ENCODE assay signal across 8 cellular contexts in genomic region chr19:33430674-33431277, GRCh38. TPM values are rescaled to one million over a fixed set of nuclear protein-coding genes. Genes with fewer than 3 reads are reported as not detected.
DNase-seq lines count a peak whose midpoint lies in the region; FAIRE-seq and TF ChIP-seq lines count a peak whose summit lies in the region.

No MANE protein-coding gene starts in this region.

- peaks cover 3% of the 10 kb centered on the region for H3K27me3 Mint-ChIP-seq in astrocyte (ENCODE audit: low read depth, unreplicated experiment)

- H3K36me3 Mint-ChIP-seq in astrocyte (ENCODE audit: low read depth, unreplicated experiment), result no peaks in the 10 kb centered on the region

- H3K9me3 Mint-ChIP-seq in astrocyte (ENCODE audit: unreplicated experiment), result no peaks in the 10 kb centered on the region

- DNase-seq in A172 (ENCODE audit: low spot score), result peak; percentile 64
- DNase-seq in GM13977 (ENCODE audit: low spot score), result peak; percentile 81
- DNase-seq in NCI-H1694 treated with DMSO at 0.1 percent for 48 hours (lab: John Stamatoyannopoulos, UW), result peak; percentile 83
- peak; percentile 34 for DNase-seq in T-helper 22 cell (ENCODE audit: low read depth)
- peak; percentile 40 for DNase-seq in astrocyte (ENCODE audit: low read depth)
- peak; percentile 48 to 55 for DNase-seq in hippocampal formation (lab: John Stamatoyannopoulos, UW)
- DNase-seq in spleen, result peak; percentile 86
- DNase-seq in KG1 (lab: John Stamatoyannopoulos, UW), result no peak

- in situ Hi-C loops in GM13977 (cut with MboI; ENCODE audit: low pct_unique_long_range_greater_than_20kb, low sequenced_read_pairs, unreplicated experiment), result no loop called here

- no peak overlapping the region for H3K27ac Mint-ChIP-seq in astrocyte (ENCODE audit: unreplicated experiment)

- H2AFZ ChIP-seq in astrocyte (ENCODE audit: low read depth, low read length), result no peak overlapping the region

- no peak overlapping the region for H3K27ac ChIP-seq in astrocyte (ENCODE audit: low read depth, low read length)
- H3K27ac ChIP-seq in spleen, result peak overlapping the region in 3 of 8 donors; percentile 6 to 26 (median 20)

- no peaks in the 10 kb centered on the region for H3K36me3 ChIP-seq in astrocyte (ENCODE audit: insufficient read depth, low read length)
- H3K36me3 ChIP-seq in spleen, result peaks cover 0 to 5% (median 0%) of the 10 kb centered on the region in 6 donors

- intact Hi-C loops in spleen (cut with DNase I; ENCODE audit: low total_unique reads), result loop anchor here (5.0 kb wide), 1 partner anchor 342 kb away; no protein-coding TSS in a partner anchor

- TF ChIP-seq POLR2A in spleen (IDR thresholded peaks at IDR 0.05), result no peak

- no peaks in the 10 kb centered on the region for H3K79me2 ChIP-seq in astrocyte (ENCODE audit: insufficient read depth, low read length)

- H4K20me1 ChIP-seq in astrocyte (ENCODE audit: insufficient read depth, low read length), result peaks cover 6% of the 10 kb centered on the region

- H3K4me1 ChIP-seq in astrocyte (ENCODE audit: insufficient read depth, low read length) (peaks cover 10% of the 10 kb centered on the region), spleen (peaks cover 0 to 12% (median 3%) of the 10 kb centered on the region in 6 donors)

- TF ChIP-seq CTCF in GM13977 (IDR thresholded peaks at IDR 0.05; ENCODE audit: extremely low read depth, insufficient read depth, missing control alignments) (peak; percentile 96), astrocyte (IDR thresholded peaks at IDR 0.05; ENCODE audit: insufficient read depth, low read depth, low read length) (peak; percentile 71), spleen (IDR thresholded peaks at IDR 0.05 in 8 of 11, conservative IDR thresholded peaks at IDR 0.05 in 3 of 11) (peak; percentile 48 to 88 (median 70))

- H3K9ac ChIP-seq in astrocyte (ENCODE audit: low read length), result no peak overlapping the region

- FAIRE-seq in astrocyte (lab: Jason Lieb, UNC), result no peak

- no peaks in the 10 kb centered on the region for H3K9me3 ChIP-seq in astrocyte (ENCODE audit: insufficient read depth, low read depth, low read length)
- no peaks in the 10 kb centered on the region for H3K9me3 ChIP-seq in spleen

- H3K4me1 Mint-ChIP-seq in astrocyte (ENCODE audit: low read depth, unreplicated experiment), result peaks cover 5% of the 10 kb centered on the region

- 27 to 32% (median 30%) methylated on average over 13 of the region's 13 CpGs for WGBS in spleen, 5 donors

- no peak overlapping the region for H3K4me3 Mint-ChIP-seq in astrocyte (ENCODE audit: unreplicated experiment)

- no peak overlapping the region for H3K4me2 ChIP-seq in astrocyte (ENCODE audit: low read length)

- H3K4me3 ChIP-seq in astrocyte (ENCODE audit: insufficient read depth, low read depth, low read length), result no peak overlapping the region
- H3K4me3 ChIP-seq in spleen, result no peak overlapping the region

- H3K27me3 ChIP-seq in astrocyte (ENCODE audit: insufficient read depth, low read length), result no peaks in the 10 kb centered on the region
- H3K27me3 ChIP-seq in spleen (replicated peaks in 1 of 7), result no peaks in the 10 kb centered on the region

RNA-seq across cellular contexts. Expression of gene CEBPG, which starts 57.3 kb away (rescaled TPM):
- 31.6 and 33.1 TPM in 2 replicates for total RNA-seq in A172 (2014; rRNA removed; shearing (Covaris generic))
- total RNA-seq in astrocyte (31.7 and 34.0 TPM in 2 replicates), spleen (10 to 100 TPM; 14.2 to 21.1 (median 16.5) TPM)
- 10 to 100 TPM in 1 of 3 donors, 1 to 10 TPM in 2; 9.3 to 15.6 (median 9.9) TPM for polyA plus RNA-seq in spleen
